In the genomic region with DNA sequence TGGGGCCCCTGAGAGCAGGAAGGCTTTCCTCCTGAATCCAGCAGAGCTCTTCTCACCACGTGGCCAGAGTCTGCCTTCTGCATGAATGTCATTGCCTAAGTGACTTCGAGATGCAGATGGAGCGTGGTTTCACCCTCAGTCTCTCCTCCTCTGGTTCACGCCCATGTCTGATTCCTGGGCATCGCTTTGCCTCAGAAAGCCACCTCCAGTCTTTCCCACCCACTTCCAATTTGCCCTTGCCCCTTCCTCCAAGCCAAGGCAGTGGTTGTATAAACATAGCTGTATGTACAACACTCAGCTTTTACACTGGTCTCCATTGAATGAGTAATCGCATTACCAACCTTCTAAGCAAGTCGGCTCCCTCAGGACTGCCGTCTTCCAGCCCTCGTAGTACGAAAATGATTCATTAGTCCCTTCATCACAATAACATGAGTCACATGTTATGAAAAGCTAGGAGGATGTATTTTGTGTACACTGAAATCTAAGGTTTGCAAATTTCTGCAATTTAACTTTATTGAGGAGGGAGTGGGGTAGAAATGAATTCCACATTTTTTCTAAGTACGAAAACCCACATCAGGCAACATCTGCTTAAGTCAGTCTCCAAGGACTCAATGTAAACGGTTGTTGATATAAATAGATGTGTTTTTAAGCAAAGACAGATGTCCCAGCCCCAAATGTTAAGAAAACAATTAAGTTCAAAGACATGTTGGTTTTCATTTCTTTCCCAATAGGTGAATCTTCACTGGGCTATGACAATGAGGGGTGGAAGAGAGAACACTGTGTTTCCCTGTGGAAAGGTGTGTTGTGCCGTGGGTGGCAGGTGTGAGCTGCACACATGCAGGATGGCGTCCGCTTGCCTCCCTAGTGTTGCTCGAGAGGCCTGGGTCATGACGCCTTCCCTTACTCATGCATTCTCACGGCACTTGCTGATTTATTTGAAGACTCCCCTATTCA, we compare ENCODE assay signal across 9 cellular contexts. TPM values are rescaled to one million over a fixed set of nuclear protein-coding genes. Genes with fewer than 3 reads are reported as not detected.
DNase-seq lines count a peak whose midpoint lies in the region; ATAC-seq, FAIRE-seq and TF ChIP-seq lines count a peak whose summit lies in the region.
"Had no signal": no experiment of that assay in that cellular context is flagged by ENCODE, and none has a peak within 500 bp of the region (broad histone marks: within the 10 kb centered on the region; RNA-seq: fewer than 3 reads in every experiment).

No MANE protein-coding gene starts in this region.

- H3K9me3 ChIP-seq in HepG2 (ENCODE audit: low read length) = no peaks in the 10 kb centered on the region
- no peaks in the 10 kb centered on the region for H3K9me3 ChIP-seq in right lobe of liver
- H3K9me3 ChIP-seq in upper lobe of right lung = no peaks in the 10 kb centered on the region
- peaks cover 0 to under 1% of the 10 kb centered on the region in 2 donors for H3K9me3 ChIP-seq in kidney (ENCODE audit: control insufficient read depth in 1 of 2, low read length in 2 of 2)

- peaks cover 2% of the 10 kb centered on the region for H3K9me3 Mint-ChIP-seq in activated B cell treated with CpG ODN at 0.5 μM for 24 hours

- H3K4me2 ChIP-seq in HepG2 (ENCODE audit: low read depth, low read length) = no peak overlapping the region; the same call in 1 of the 2 replicates

- H4K20me1 ChIP-seq in HepG2 (ENCODE audit: insufficient read depth, low read length) = no peaks in the 10 kb centered on the region

- H3K27me3 Mint-ChIP-seq in activated B cell treated with CpG ODN at 0.5 μM for 24 hours = peaks cover 57% of the 10 kb centered on the region

- H3K27me3 ChIP-seq in HepG2 (ENCODE audit: control insufficient read depth in 1 of 2, insufficient read depth in 2 of 2, low read length in 2 of 2) = peaks cover 3 to 29% of the 10 kb centered on the region in 2 experiments; a peak in 4 of 5 replicates
- no peaks in the 10 kb centered on the region for H3K27me3 ChIP-seq in right lobe of liver
- H3K27me3 ChIP-seq in upper lobe of right lung = no peaks in the 10 kb centered on the region

- DNase-seq in HepG2 (ENCODE audit: low spot score) (peak; percentile 34), right lobe of liver (no peak), activated B cell treated with CpG ODN at 0.5 μM for 24 hours (no peak), left ventricle myocardium superior (peak; percentile 50), upper lobe of right lung (no peak), NCI-H1694 (lab: John Stamatoyannopoulos, UW) (no peak), 8988T (no peak), kidney (no peak)
- DNase-seq: NCI-H345 had no signal

- no peak overlapping the region for H3K27ac Mint-ChIP-seq in activated B cell treated with CpG ODN at 0.5 μM for 24 hours

- CTCF ChIA-PET in HepG2 (lab: Yijun Ruan, JAX; ENCODE audit: low intra/inter-chr PET ratio, low total read pairs) (no interaction called here), activated B cell treated with CpG ODN at 0.5 μM for 24 hours (lab: Charles Lee) (no interaction called here)

- intact Hi-C loops in HepG2 (cut with micrococcal nuclease; ENCODE audit: unreplicated experiment) = no loop called here
- intact Hi-C loops in right lobe of liver (cut with DNase I) = no loop called here
- intact Hi-C loops in activated B cell treated with CpG ODN at 0.5 μM for 24 hours (cut with micrococcal nuclease) = no loop called here
- intact Hi-C loops in left ventricle myocardium superior (cut with micrococcal nuclease) = no loop called here
- intact Hi-C loops in upper lobe of right lung (cut with DNase I) = no loop called here
- intact Hi-C loops in kidney (cut with DNase I) = no loop called here

- no peak overlapping the region for H3K4me3 Mint-ChIP-seq in activated B cell treated with CpG ODN at 0.5 μM for 24 hours

- ATAC-seq in HepG2 (no peak; the same call in 2 of the 3 replicates), right lobe of liver (no peak), activated B cell treated with CpG ODN at 0.5 μM for 24 hours (ENCODE audit: low read depth) (peak; percentile 57), left ventricle myocardium superior (peak; percentile 87), upper lobe of right lung (peak; percentile 46)

- TF ChIP-seq EP300 in HepG2 (IDR thresholded peaks at IDR 0.05; ENCODE audit: low read depth in 2 of 2, low read length in 2 of 2) (no peak), HepG2 (CRISPR knock-in tag; IDR thresholded peaks at IDR 0.05; ENCODE audit: borderline replicate concordance) (no peak)

- H3K36me3 ChIP-seq in HepG2 (replicated peaks in 1 of 2; ENCODE audit: control insufficient read depth in 1 of 2, insufficient read depth in 2 of 2, low read length in 2 of 2) (no peaks in the 10 kb centered on the region), right lobe of liver (no peaks in the 10 kb centered on the region), upper lobe of right lung (no peaks in the 10 kb centered on the region), kidney (ENCODE audit: control insufficient read depth in 1 of 2, insufficient read depth in 2 of 2, low read length in 2 of 2) (no peaks in the 10 kb centered on the region)

- H3K36me3 Mint-ChIP-seq in activated B cell treated with CpG ODN at 0.5 μM for 24 hours (ENCODE audit: low read depth) = no peaks in the 10 kb centered on the region

- no peak for TF ChIP-seq RAD21 in HepG2 (CRISPR knock-in tag; IDR thresholded peaks at IDR 0.05)

- H3K27ac ChIP-seq in HepG2 (ENCODE audit: extremely low read length, insufficient read depth, low read length) (no peak overlapping the region), right lobe of liver (no peak overlapping the region), upper lobe of right lung (peak overlapping the region; percentile 36), kidney (ENCODE audit: low read depth in 2 of 2, low read length in 2 of 2) (no peak overlapping the region)

- TF ChIP-seq CTCF in HepG2 (CRISPR knock-in tag; IDR thresholded peaks at IDR 0.05) (no peak), right lobe of liver (IDR thresholded peaks at IDR 0.05) (no peak), activated B cell treated with CpG ODN at 0.5 μM for 24 hours (IDR thresholded peaks at IDR 0.05) (no peak), upper lobe of right lung (IDR thresholded peaks at IDR 0.05) (no peak), kidney (IDR thresholded peaks at IDR 0.05; ENCODE audit: borderline replicate concordance, extremely low read depth, insufficient read depth) (no peak)

- H3K9ac ChIP-seq in HepG2 (ENCODE audit: insufficient read depth, low read depth, low read length) (no peak overlapping the region), kidney (ENCODE audit: low read length in 2 of 2) (no peak overlapping the region)

- peaks cover 34% of the 10 kb centered on the region for H3K4me1 Mint-ChIP-seq in activated B cell treated with CpG ODN at 0.5 μM for 24 hours

- H2AFZ ChIP-seq in HepG2 (ENCODE audit: low read length) = peak overlapping the region; percentile 42

- in situ Hi-C loops in HepG2 (cut with HindIII; ENCODE audit: extremely low pct_ligation_motif_present, low pct_unique_long_range_greater_than_20kb) = no loop called here

- no peak for TF ChIP-seq POLR2A in HepG2 (IDR thresholded peaks at IDR 0.05; ENCODE audit: insufficient read depth in 1 of 2, low read depth in 2 of 2, low read length in 2 of 2)
- TF ChIP-seq POLR2A in right lobe of liver (IDR thresholded peaks at IDR 0.05) = no peak

- H3K4me3 ChIP-seq in HepG2 (replicated peaks in 1 of 3; ENCODE audit: insufficient read depth in 1 of 3, low read depth in 2 of 3, low read length in 3 of 3) (no peak overlapping the region), right lobe of liver (no peak overlapping the region), upper lobe of right lung (no peak overlapping the region), kidney (ENCODE audit: low read length in 2 of 2) (no peak overlapping the region)

- H3K4me1 ChIP-seq in HepG2 (ENCODE audit: insufficient read depth, low read length) = peaks cover 32% of the 10 kb centered on the region
- no peaks in the 10 kb centered on the region for H3K4me1 ChIP-seq in right lobe of liver
- H3K4me1 ChIP-seq in upper lobe of right lung = peaks cover 13% of the 10 kb centered on the region
- peaks cover 7 to 9% of the 10 kb centered on the region in 2 donors for H3K4me1 ChIP-seq in kidney (ENCODE audit: control insufficient read depth in 1 of 2, insufficient read depth in 1 of 2, low read depth in 1 of 2, low read length in 2 of 2)

- POLR2A ChIA-PET in HepG2 (lab: Yijun Ruan, JAX) (interaction anchor here (2.0 kb wide), 1 partner anchor 15 kb away, joined by 6 read pairs; no protein-coding TSS in a partner anchor), activated B cell treated with CpG ODN at 0.5 μM for 24 hours (lab: Charles Lee) (no interaction called here)

- BruUV-seq in HepG2 (replicated peaks; lab: Mats Ljungman, UMichigan) = no TSS peak

- no peak for FAIRE-seq in HepG2 (lab: Jason Lieb, UNC)
- FAIRE-seq in kidney (lab: Jason Lieb, UNC) = no peak

- WGBS in HepG2 (ENCODE audit: low lambda C conversion rate) = 41% methylated on average over 18 of the region's 18 CpGs
- WGBS in right lobe of liver (ENCODE audit: insufficient coverage, low coverage, low lambda C conversion rate, missing lambda C conversion rate) = 85% methylated on average over 17 of the region's 18 CpGs

- H3K79me2 ChIP-seq in HepG2 (ENCODE audit: insufficient read depth, low read length) = no peaks in the 10 kb centered on the region

RNA-seq across cellular contexts. Expression of a gene that starts 32.3 kb away (rescaled TPM):
- 24.6 and 28.2 TPM in 2 replicates for total RNA-seq in HepG2 (2016; rRNA removed; fragmentation: Illumina TruSeq; extraction: Trizol)
- total RNA-seq in HepG2 (2016; cell fraction: cytosol; rRNA removed; fragmentation: Illumina TruSeq; extraction: Trizol; ENCODE audit: low read depth) = 3.8 and 4.0 TPM in 2 replicates
- 23.9 and 25.8 TPM in 2 replicates for total RNA-seq in HepG2 (2016; cell fraction: insoluble cytoplasmic fraction; rRNA removed; fragmentation: Illumina TruSeq; extraction: Trizol)
- total RNA-seq in HepG2 (2016; cell fraction: membrane; rRNA removed; fragmentation: Illumina TruSeq; extraction: Trizol) = 12.7 and 13.7 TPM in 2 replicates
- total RNA-seq in HepG2 (2016; cell fraction: nucleus; rRNA removed; fragmentation: Illumina TruSeq; extraction: Trizol) = 18.7 and 22.0 TPM in 2 replicates
- polyA plus RNA-seq in HepG2 (2011; rRNA removed) = 64.4 and 71.4 TPM in 2 replicates
- 35.2 and 41.5 TPM in 2 replicates for polyA plus RNA-seq in HepG2 (2011; cell fraction: cytosol; rRNA removed)
- 84.4 and 87.5 TPM in 2 replicates for polyA plus RNA-seq in HepG2 (2011; cell fraction: nucleus; rRNA removed)
- polyA plus RNA-seq in HepG2 (2012) = 88.7 and 93.9 TPM in 2 replicates
- 4.9 and 5.3 TPM in 2 replicates for polyA plus RNA-seq in HepG2 (2016; cell fraction: cytosol; fragmentation: Illumina TruSeq; extraction: Trizol; ENCODE audit: low read depth)
- polyA plus RNA-seq in HepG2 (2016; cell fraction: insoluble cytoplasmic fraction; fragmentation: Illumina TruSeq; extraction: Trizol; ENCODE audit: low read depth) = 32.4 and 34.7 TPM in 2 replicates
- 11.1 and 13.2 TPM in 2 replicates for polyA plus RNA-seq in HepG2 (2016; cell fraction: membrane; fragmentation: Illumina TruSeq; extraction: Trizol; ENCODE audit: low read depth)
- 37.6 and 39.9 TPM in 2 replicates for polyA plus RNA-seq in HepG2 (2016; cell fraction: nucleus; fragmentation: Illumina TruSeq; extraction: Trizol; ENCODE audit: insufficient read depth, low read depth)
- 29.2 and 54.2 TPM in 2 replicates for polyA minus RNA-seq in HepG2 (2011; rRNA and poly(A)+ RNA removed; ENCODE audit: low replicate concordance)
- 54.7 and 59.7 TPM in 2 replicates for polyA minus RNA-seq in HepG2 (2011; cell fraction: cytosol; rRNA and poly(A)+ RNA removed)
- polyA minus RNA-seq in HepG2 (2011; cell fraction: nucleus; rRNA and poly(A)+ RNA removed) = 39.1 and 52.8 TPM in 2 replicates
- total RNA-seq in right lobe of liver = 100 to 1,000 TPM in 4 of 6 experiments, 10 to 100 TPM in 2; 38.3 to 252 (median 129) TPM
- 4.4 and 4.5 TPM in 2 replicates for total RNA-seq in activated B cell treated with CpG ODN at 0.5 μM for 24 hours
- 43.8 TPM for total RNA-seq in left ventricle myocardium superior
- 195 TPM for total RNA-seq in upper lobe of right lung
- total RNA-seq in kidney = 178 TPM
- 43.1 TPM for polyA plus RNA-seq in kidney (ENCODE audit: insufficient read depth, low read depth, low replicate concordance)

Comparison
In these comparisons a context has a peak if more than half of its experiments do, and no peak if none do; other contexts are left out.
1. DNase-seq: peak in HepG2 (single experiment) and left ventricle myocardium superior (single experiment); none in right lobe of liver (0 of 3), activated B cell treated with CpG ODN at 0.5 μM for 24 hours (single experiment), upper lobe of right lung (single experiment), NCI-H1694 (single experiment), 8988T (single experiment) and kidney (single experiment).
2. ATAC-seq: peak in activated B cell treated with CpG ODN at 0.5 μM for 24 hours (single experiment), left ventricle myocardium superior (single experiment) and upper lobe of right lung (single experiment); none in HepG2 (single experiment) and right lobe of liver (0 of 4).